In the genomic region with DNA sequence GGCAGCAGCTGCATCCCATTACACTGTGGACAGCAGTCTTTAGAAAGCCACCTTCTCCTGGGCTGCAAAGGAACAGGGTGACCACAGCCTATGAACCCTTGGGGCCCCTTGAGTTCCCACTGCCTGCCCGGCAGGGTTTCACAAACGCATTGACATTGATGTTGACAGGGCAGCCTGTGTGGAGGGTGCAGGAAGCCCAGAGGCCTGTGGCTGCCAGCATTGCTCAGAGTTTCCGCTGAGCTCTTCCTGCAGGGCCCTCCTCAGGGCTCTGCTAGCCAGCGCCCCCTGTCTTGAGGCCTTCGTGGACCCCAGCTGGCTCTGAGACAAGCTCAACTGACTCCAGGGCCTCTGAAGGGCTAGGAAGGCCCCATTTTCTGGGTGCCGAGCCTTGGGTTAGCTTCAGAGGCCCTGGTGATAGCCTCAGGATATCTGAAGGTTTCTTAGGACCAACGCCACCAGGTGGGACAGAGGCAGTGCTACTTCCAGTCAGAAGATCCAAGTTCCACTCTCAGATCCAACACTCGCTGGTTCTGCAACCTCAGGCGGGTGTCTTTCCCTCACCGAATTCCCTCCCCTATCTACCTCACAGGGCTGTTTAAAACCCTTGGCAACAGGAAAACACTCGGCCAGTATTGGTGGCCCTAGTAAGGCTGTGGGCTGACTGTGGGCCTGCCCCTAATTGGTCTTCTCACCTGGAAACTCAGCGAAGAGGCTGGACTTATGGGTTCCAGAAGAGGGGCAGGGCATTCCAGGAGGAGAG, we compare ENCODE assay signal across 1 cellular context.
A peak's percentile ranks its signal among the peaks of the same experiment; 100 is the strongest.
TF ChIP-seq lines count a peak whose summit lies in the region.

No MANE protein-coding gene starts in this region.

TF ChIP-seq in HepG2, 621 proteins besides CTCF, POLR2A, EP300 and RAD21 (continued from another document and continues in another):
- TF ChIP-seq, protein P1, sequence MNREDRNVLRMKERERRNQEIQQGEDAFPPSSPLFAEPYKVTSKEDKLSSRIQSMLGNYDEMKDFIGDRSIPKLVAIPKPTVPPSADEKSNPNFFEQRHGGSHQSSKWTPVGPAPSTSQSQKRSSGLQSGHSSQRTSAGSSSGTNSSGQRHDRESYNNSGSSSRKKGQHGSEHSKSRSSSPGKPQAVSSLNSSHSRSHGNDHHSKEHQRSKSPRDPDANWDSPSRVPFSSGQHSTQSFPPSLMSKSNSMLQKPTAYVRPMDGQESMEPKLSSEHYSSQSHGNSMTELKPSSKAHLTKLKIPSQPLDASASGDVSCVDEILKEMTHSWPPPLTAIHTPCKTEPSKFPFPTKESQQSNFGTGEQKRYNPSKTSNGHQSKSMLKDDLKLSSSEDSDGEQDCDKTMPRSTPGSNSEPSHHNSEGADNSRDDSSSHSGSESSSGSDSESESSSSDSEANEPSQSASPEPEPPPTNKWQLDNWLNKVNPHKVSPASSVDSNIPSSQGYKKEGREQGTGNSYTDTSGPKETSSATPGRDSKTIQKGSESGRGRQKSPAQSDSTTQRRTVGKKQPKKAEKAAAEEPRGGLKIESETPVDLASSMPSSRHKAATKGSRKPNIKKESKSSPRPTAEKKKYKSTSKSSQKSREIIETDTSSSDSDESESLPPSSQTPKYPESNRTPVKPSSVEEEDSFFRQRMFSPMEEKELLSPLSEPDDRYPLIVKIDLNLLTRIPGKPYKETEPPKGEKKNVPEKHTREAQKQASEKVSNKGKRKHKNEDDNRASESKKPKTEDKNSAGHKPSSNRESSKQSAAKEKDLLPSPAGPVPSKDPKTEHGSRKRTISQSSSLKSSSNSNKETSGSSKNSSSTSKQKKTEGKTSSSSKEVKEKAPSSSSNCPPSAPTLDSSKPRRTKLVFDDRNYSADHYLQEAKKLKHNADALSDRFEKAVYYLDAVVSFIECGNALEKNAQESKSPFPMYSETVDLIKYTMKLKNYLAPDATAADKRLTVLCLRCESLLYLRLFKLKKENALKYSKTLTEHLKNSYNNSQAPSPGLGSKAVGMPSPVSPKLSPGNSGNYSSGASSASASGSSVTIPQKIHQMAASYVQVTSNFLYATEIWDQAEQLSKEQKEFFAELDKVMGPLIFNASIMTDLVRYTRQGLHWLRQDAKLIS (CRISPR knock-in tag; IDR thresholded peaks at IDR 0.05): no peak
- TF ChIP-seq RXRB (CRISPR knock-in tag; IDR thresholded peaks at IDR 0.05; ENCODE audit: borderline replicate concordance) (no peak), ATF1 (CRISPR knock-in tag; IDR thresholded peaks at IDR 0.05) (no peak), ZNF781 (CRISPR knock-in tag; IDR thresholded peaks at IDR 0.05; ENCODE audit: borderline replicate concordance, not compliant biosample characterization) (no peak), HHEX (CRISPR knock-in tag; IDR thresholded peaks at IDR 0.05) (no peak), CBFB (CRISPR knock-in tag; IDR thresholded peaks at IDR 0.05) (no peak), ZNF772 (CRISPR knock-in tag; IDR thresholded peaks at IDR 0.05) (no peak), ZNF136 (CRISPR knock-in tag; IDR thresholded peaks at IDR 0.05; ENCODE audit: low read depth) (no peak), ZNF878 (CRISPR knock-in tag; IDR thresholded peaks at IDR 0.05) (no peak), ETV5 (CRISPR knock-in tag; IDR thresholded peaks at IDR 0.05; ENCODE audit: borderline replicate concordance) (peak; percentile 51; the same call in 1 of the 2 replicates), FLYWCH1 (CRISPR knock-in tag; IDR thresholded peaks at IDR 0.05) (no peak), ZNF720 (CRISPR knock-in tag; IDR thresholded peaks at IDR 0.05) (no peak), ZNF7 (CRISPR knock-in tag; IDR thresholded peaks at IDR 0.05) (no peak), ZNF318 (CRISPR knock-in tag; IDR thresholded peaks at IDR 0.05) (no peak), ZFP41 (CRISPR knock-in tag; IDR thresholded peaks at IDR 0.05; ENCODE audit: borderline replicate concordance) (no peak), DPF2 (CRISPR knock-in tag; IDR thresholded peaks at IDR 0.05; ENCODE audit: borderline replicate concordance, low read depth) (no peak), KAT8 (CRISPR knock-in tag; IDR thresholded peaks at IDR 0.05) (peak; percentile 74), ONECUT2 (CRISPR knock-in tag; IDR thresholded peaks at IDR 0.05) (no peak), MTF2 (CRISPR knock-in tag; IDR thresholded peaks at IDR 0.05; ENCODE audit: borderline replicate concordance) (no peak), SETDB1 (CRISPR knock-in tag; IDR thresholded peaks at IDR 0.05; ENCODE audit: borderline replicate concordance) (no peak), ZNF17 (CRISPR knock-in tag; IDR thresholded peaks at IDR 0.05) (no peak), ZNF691 (CRISPR knock-in tag; IDR thresholded peaks at IDR 0.05; ENCODE audit: borderline replicate concordance, low read depth) (no peak), FOXM1 (CRISPR knock-in tag; IDR thresholded peaks at IDR 0.05) (no peak), E2F5 (CRISPR knock-in tag; conservative IDR thresholded peaks at IDR 0.05) (no peak), GTF3A (CRISPR knock-in tag; conservative IDR thresholded peaks at IDR 0.05) (no peak), TBL1XR1 (IDR thresholded peaks at IDR 0.05; ENCODE audit: borderline replicate concordance, low read length, partially characterized antibody) (no peak)
- TF ChIP-seq, protein P2, sequence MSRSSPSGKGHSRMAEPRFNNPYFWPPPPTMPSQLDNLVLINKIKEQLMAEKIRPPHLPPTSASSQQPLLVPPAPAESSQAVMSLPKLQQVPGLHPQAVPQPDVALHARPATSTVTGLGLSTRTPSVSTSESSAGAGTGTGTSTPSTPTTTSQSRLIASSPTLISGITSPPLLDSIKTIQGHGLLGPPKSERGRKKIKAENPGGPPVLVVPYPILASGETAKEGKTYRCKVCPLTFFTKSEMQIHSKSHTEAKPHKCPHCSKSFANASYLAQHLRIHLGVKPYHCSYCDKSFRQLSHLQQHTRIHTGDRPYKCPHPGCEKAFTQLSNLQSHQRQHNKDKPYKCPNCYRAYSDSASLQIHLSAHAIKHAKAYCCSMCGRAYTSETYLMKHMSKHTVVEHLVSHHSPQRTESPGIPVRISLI (CRISPR knock-in tag; IDR thresholded peaks at IDR 0.05; ENCODE audit: borderline replicate concordance): no peak
- TF ChIP-seq, protein P3, sequence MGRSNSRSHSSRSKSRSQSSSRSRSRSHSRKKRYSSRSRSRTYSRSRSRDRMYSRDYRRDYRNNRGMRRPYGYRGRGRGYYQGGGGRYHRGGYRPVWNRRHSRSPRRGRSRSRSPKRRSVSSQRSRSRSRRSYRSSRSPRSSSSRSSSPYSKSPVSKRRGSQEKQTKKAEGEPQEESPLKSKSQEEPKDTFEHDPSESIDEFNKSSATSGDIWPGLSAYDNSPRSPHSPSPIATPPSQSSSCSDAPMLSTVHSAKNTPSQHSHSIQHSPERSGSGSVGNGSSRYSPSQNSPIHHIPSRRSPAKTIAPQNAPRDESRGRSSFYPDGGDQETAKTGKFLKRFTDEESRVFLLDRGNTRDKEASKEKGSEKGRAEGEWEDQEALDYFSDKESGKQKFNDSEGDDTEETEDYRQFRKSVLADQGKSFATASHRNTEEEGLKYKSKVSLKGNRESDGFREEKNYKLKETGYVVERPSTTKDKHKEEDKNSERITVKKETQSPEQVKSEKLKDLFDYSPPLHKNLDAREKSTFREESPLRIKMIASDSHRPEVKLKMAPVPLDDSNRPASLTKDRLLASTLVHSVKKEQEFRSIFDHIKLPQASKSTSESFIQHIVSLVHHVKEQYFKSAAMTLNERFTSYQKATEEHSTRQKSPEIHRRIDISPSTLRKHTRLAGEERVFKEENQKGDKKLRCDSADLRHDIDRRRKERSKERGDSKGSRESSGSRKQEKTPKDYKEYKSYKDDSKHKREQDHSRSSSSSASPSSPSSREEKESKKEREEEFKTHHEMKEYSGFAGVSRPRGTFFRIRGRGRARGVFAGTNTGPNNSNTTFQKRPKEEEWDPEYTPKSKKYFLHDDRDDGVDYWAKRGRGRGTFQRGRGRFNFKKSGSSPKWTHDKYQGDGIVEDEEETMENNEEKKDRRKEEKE (IDR thresholded peaks at IDR 0.05): no peak
- TF ChIP-seq, protein P4, sequence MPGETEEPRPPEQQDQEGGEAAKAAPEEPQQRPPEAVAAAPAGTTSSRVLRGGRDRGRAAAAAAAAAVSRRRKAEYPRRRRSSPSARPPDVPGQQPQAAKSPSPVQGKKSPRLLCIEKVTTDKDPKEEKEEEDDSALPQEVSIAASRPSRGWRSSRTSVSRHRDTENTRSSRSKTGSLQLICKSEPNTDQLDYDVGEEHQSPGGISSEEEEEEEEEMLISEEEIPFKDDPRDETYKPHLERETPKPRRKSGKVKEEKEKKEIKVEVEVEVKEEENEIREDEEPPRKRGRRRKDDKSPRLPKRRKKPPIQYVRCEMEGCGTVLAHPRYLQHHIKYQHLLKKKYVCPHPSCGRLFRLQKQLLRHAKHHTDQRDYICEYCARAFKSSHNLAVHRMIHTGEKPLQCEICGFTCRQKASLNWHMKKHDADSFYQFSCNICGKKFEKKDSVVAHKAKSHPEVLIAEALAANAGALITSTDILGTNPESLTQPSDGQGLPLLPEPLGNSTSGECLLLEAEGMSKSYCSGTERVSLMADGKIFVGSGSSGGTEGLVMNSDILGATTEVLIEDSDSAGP (CRISPR knock-in tag; IDR thresholded peaks at IDR 0.05; ENCODE audit: borderline replicate concordance): peak; percentile 27; the same call in 1 of the 2 replicates
